8 cellular contexts compared by ENCODE assay signal in the genomic region with DNA sequence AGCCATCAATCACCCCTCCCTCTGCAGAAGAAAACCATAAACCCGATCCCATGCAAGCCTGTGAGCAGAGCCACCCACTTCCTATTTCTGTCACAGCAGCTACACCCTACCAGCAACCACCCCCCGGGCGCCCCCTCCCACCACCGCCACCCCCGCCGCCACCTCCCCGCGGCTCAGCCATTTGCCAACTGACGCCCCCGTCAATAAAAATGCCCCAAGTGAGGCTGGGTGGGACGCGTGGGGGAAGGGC. TPM values are rescaled to one million over a fixed set of nuclear protein-coding genes. Genes with fewer than 3 reads are reported as not detected.
DNase-seq lines count a peak whose midpoint lies in the region; ATAC-seq lines count a peak whose summit lies in the region.

No MANE protein-coding gene starts in this region.

- H3K27me3 Mint-ChIP-seq in activated naive CD8-positive, alpha-beta T cell treated with anti-CD3 and anti-CD28 coated beads, Interleukin-2, amount 10 ng/mL, durations not matched to agents 7 days and 5 days: peaks cover 25% of the 10 kb centered on the region
- H3K27me3 Mint-ChIP-seq in stimulated activated naive B cell treated with anti-CD40 and anti-IgM and Interleukin-4, amounts not matched to agents 10 μg/mL and 1 μg/mL and 100 μg/mL, for 72 hours: no peaks in the 10 kb centered on the region

- H3K9me3 Mint-ChIP-seq in activated naive CD8-positive, alpha-beta T cell treated with anti-CD3 and anti-CD28 coated beads, Interleukin-2, amount 10 ng/mL, durations not matched to agents 7 days and 5 days: no peaks in the 10 kb centered on the region
- H3K9me3 Mint-ChIP-seq in stimulated activated naive B cell treated with anti-CD40 and anti-IgM and Interleukin-4, amounts not matched to agents 10 μg/mL and 1 μg/mL and 100 μg/mL, for 72 hours: no peaks in the 10 kb centered on the region

- peaks cover 9% of the 10 kb centered on the region for H3K36me3 Mint-ChIP-seq in activated naive CD8-positive, alpha-beta T cell treated with anti-CD3 and anti-CD28 coated beads, Interleukin-2, amount 10 ng/mL, durations not matched to agents 7 days and 5 days
- peaks cover 0 to 9% of the 10 kb centered on the region in 2 donors for H3K36me3 Mint-ChIP-seq in stimulated activated naive B cell treated with anti-CD40 and anti-IgM and Interleukin-4, amounts not matched to agents 10 μg/mL and 1 μg/mL and 100 μg/mL, for 72 hours

- H3K4me1 Mint-ChIP-seq in activated naive CD8-positive, alpha-beta T cell treated with anti-CD3 and anti-CD28 coated beads, Interleukin-2, amount 10 ng/mL, durations not matched to agents 7 days and 5 days: peaks cover 22% of the 10 kb centered on the region
- H3K4me1 Mint-ChIP-seq in stimulated activated naive B cell treated with anti-CD40 and anti-IgM and Interleukin-4, amounts not matched to agents 10 μg/mL and 1 μg/mL and 100 μg/mL, for 72 hours: peaks cover 23 to 50% of the 10 kb centered on the region in 2 donors

- DNase-seq in OCI-M1 (lab: John Stamatoyannopoulos, UW): peak; percentile 84
- peak; percentile 51 for DNase-seq in activated naive CD8-positive, alpha-beta T cell treated with anti-CD3 and anti-CD28 coated beads, Interleukin-2, amount 10 ng/mL, durations not matched to agents 7 days and 5 days
- no peak for DNase-seq in stimulated activated naive B cell treated with anti-CD40 and anti-IgM and Interleukin-4, amounts not matched to agents 10 μg/mL and 1 μg/mL and 100 μg/mL, for 72 hours
- no peak for DNase-seq in A172 (ENCODE audit: low spot score)
- DNase-seq in GM19238 (ENCODE audit: insufficient read length, low spot score): no peak

- H3K9me3 ChIP-seq in iPS-18c (ENCODE audit: control insufficient read depth, insufficient read depth, low read length): no peaks in the 10 kb centered on the region

- peak overlapping the region; percentile 95 for H3K4me3 Mint-ChIP-seq in activated naive CD8-positive, alpha-beta T cell treated with anti-CD3 and anti-CD28 coated beads, Interleukin-2, amount 10 ng/mL, durations not matched to agents 7 days and 5 days
- peak overlapping the region; percentile 95 to 98 for H3K4me3 Mint-ChIP-seq in stimulated activated naive B cell treated with anti-CD40 and anti-IgM and Interleukin-4, amounts not matched to agents 10 μg/mL and 1 μg/mL and 100 μg/mL, for 72 hours

- peak overlapping the region; percentile 43; the same call in 1 of the 2 replicates for H3K4me3 ChIP-seq in iPS-18c (ENCODE audit: insufficient read depth, low read depth, low read length)

- H3K27ac Mint-ChIP-seq in activated naive CD8-positive, alpha-beta T cell treated with anti-CD3 and anti-CD28 coated beads, Interleukin-2, amount 10 ng/mL, durations not matched to agents 7 days and 5 days: peak overlapping the region; percentile 95
- H3K27ac Mint-ChIP-seq in stimulated activated naive B cell treated with anti-CD40 and anti-IgM and Interleukin-4, amounts not matched to agents 10 μg/mL and 1 μg/mL and 100 μg/mL, for 72 hours: peak overlapping the region; percentile 98

- POLR2A ChIA-PET in activated naive CD8-positive, alpha-beta T cell treated with anti-CD3 and anti-CD28 coated beads, Interleukin-2, amount 10 ng/mL, durations not matched to agents 7 days and 5 days (lab: Charles Lee): interaction anchor here (1.1 to 2.7 kb wide), 4 partner anchors 17 to 72 kb away, joined by 4 to 26 read pairs (median 10); no protein-coding TSS in a partner anchor

- peak; percentile 8 for ATAC-seq in GM19043 (IDR thresholded peaks at IDR 0.05; ENCODE audit: low read depth, unreplicated experiment)
- ATAC-seq in activated naive CD8-positive, alpha-beta T cell treated with anti-CD3 and anti-CD28 coated beads, Interleukin-2, amount 10 ng/mL, durations not matched to agents 7 days and 5 days (ENCODE audit: low read depth): no peak
- ATAC-seq in stimulated activated naive B cell treated with anti-CD40 and anti-IgM and Interleukin-4, amounts not matched to agents 10 μg/mL and 1 μg/mL and 100 μg/mL, for 72 hours (replicated peaks): peak; percentile 24
- ATAC-seq in GM18520 (IDR thresholded peaks at IDR 0.05; ENCODE audit: unreplicated experiment): no peak

RNA-seq across cellular contexts. Expression of gene PPP3CA, which starts 1.1 kb away (rescaled TPM):
- total RNA-seq in activated naive CD8-positive, alpha-beta T cell treated with anti-CD3 and anti-CD28 coated beads, Interleukin-2, amount 10 ng/mL, durations not matched to agents 7 days and 5 days: 10 to 100 TPM; 31.1 to 33.4 TPM
- total RNA-seq in A172 (2014; rRNA removed; shearing (Covaris generic)): 40.6 and 48.0 TPM in 2 replicates

Comparison
In these comparisons a context has a peak if more than half of its experiments do, and no peak if none do; other contexts are left out.
1. ATAC-seq: peak in GM19043 (single experiment) and stimulated activated naive B cell treated with anti-CD40 and anti-IgM and Interleukin-4, amounts not matched to agents 10 μg/mL and 1 μg/mL and 100 μg/mL, for 72 hours (2 of 2); none in activated naive CD8-positive, alpha-beta T cell treated with anti-CD3 and anti-CD28 coated beads, Interleukin-2, amount 10 ng/mL, durations not matched to agents 7 days and 5 days (single experiment) and GM18520 (single experiment).
2. DNase-seq: peak in OCI-M1 (single experiment) and activated naive CD8-positive, alpha-beta T cell treated with anti-CD3 and anti-CD28 coated beads, Interleukin-2, amount 10 ng/mL, durations not matched to agents 7 days and 5 days (single experiment); none in stimulated activated naive B cell treated with anti-CD40 and anti-IgM and Interleukin-4, amounts not matched to agents 10 μg/mL and 1 μg/mL and 100 μg/mL, for 72 hours (single experiment), A172 (single experiment) and GM19238 (single experiment).